Comparison of ENCODE assay signal across 1 cellular context in genomic region chr20:258963-259362, GRCh38.
TF ChIP-seq lines count a peak whose summit lies in the region.

No MANE protein-coding gene starts in this region.

TF ChIP-seq in H1, 55 proteins besides CTCF, POLR2A, EP300 and RAD21:
- TF ChIP-seq CEBPB (IDR thresholded peaks at IDR 0.05; ENCODE audit: low read depth, low read length), result no peak
- peak; percentile 76; the same call in 1 of the 2 replicates for TF ChIP-seq MAFK (IDR thresholded peaks at IDR 0.05; ENCODE audit: low read depth, low read length)
